In genomic region chr11:10858505-10859360, GRCh38 we compare ENCODE assay signal across 1 cellular context.
TF ChIP-seq lines count a peak whose summit lies in the region.

No MANE protein-coding gene starts in this region.

TF ChIP-seq in HepG2, 621 proteins besides CTCF, POLR2A, EP300 and RAD21 (continued from another document):
- no peak for TF ChIP-seq ARID3A (IDR thresholded peaks at IDR 0.05; ENCODE audit: low read depth, low read length)
- 0 out of 2 replicates have a peak, but pooled peaks have one; percentile 22 for TF ChIP-seq ZNF329 (CRISPR knock-in tag; IDR thresholded peaks at IDR 0.05; ENCODE audit: low read depth)
- TF ChIP-seq GATAD1 (CRISPR knock-in tag; IDR thresholded peaks at IDR 0.05): no peak
- peak; percentile 60; the same call in 1 of the 2 replicates for TF ChIP-seq ZNF451 (CRISPR knock-in tag; IDR thresholded peaks at IDR 0.05)
- no peak for TF ChIP-seq IKZF4 (CRISPR knock-in tag; IDR thresholded peaks at IDR 0.05; ENCODE audit: borderline replicate concordance, low read depth, not compliant biosample characterization)
- no peak for TF ChIP-seq SOX6 (IDR thresholded peaks at IDR 0.05)
- peak; percentile 46 for TF ChIP-seq SOX6 (CRISPR knock-in tag; IDR thresholded peaks at IDR 0.05)
- TF ChIP-seq ZNF224 (CRISPR knock-in tag; IDR thresholded peaks at IDR 0.05): 0 out of 2 replicates have a peak, but pooled peaks have one; percentile 17
- TF ChIP-seq FOXK1 (CRISPR knock-in tag; IDR thresholded peaks at IDR 0.05; ENCODE audit: borderline replicate concordance, low read depth): no peak
- peak; percentile 51 for TF ChIP-seq ZNF687 (CRISPR knock-in tag; IDR thresholded peaks at IDR 0.05)
- peak; percentile 76 for TF ChIP-seq KDM5B (CRISPR knock-in tag; IDR thresholded peaks at IDR 0.05; ENCODE audit: borderline replicate concordance)
- TF ChIP-seq MTF2 (CRISPR knock-in tag; IDR thresholded peaks at IDR 0.05; ENCODE audit: borderline replicate concordance): 0 out of 2 replicates have a peak, but pooled peaks have one; percentile 5
- TF ChIP-seq REL (CRISPR knock-in tag; conservative IDR thresholded peaks at IDR 0.05): 0 out of 2 replicates have a peak, but pooled peaks have one; percentile 19
- TF ChIP-seq MTA1 (CRISPR knock-in tag; IDR thresholded peaks at IDR 0.05; ENCODE audit: borderline replicate concordance): peak; percentile 53; the same call in 1 of the 2 replicates
- TF ChIP-seq MYPOP (CRISPR knock-in tag; IDR thresholded peaks at IDR 0.05): peak; percentile 39
- TF ChIP-seq ZNF563 (CRISPR knock-in tag; IDR thresholded peaks at IDR 0.05): peak; percentile 39; the same call in 1 of the 2 replicates
- TF ChIP-seq GFI1 (CRISPR knock-in tag; IDR thresholded peaks at IDR 0.05; ENCODE audit: borderline replicate concordance): 0 out of 2 replicates have a peak, but pooled peaks have one; percentile 54
- TF ChIP-seq ZBTB10 (CRISPR knock-in tag; IDR thresholded peaks at IDR 0.05; ENCODE audit: borderline replicate concordance): peak; percentile 62; the same call in 1 of the 2 replicates
- TF ChIP-seq ZNF777 (CRISPR knock-in tag; IDR thresholded peaks at IDR 0.05): peak; percentile 91
- 0 out of 2 replicates have a peak, but pooled peaks have one; percentile 45 for TF ChIP-seq ZNF546 (CRISPR knock-in tag; conservative IDR thresholded peaks at IDR 0.05)
- TF ChIP-seq ZNF761 (CRISPR knock-in tag; conservative IDR thresholded peaks at IDR 0.05): peak; percentile 71; the same call in 1 of the 2 replicates
- TF ChIP-seq ZNF225 (CRISPR knock-in tag; IDR thresholded peaks at IDR 0.05): peak; percentile 45; the same call in 1 of the 2 replicates
- TF ChIP-seq ZNF773 (CRISPR knock-in tag; IDR thresholded peaks at IDR 0.05; ENCODE audit: borderline replicate concordance): no peak
- no peak for TF ChIP-seq SYNCRIP (IDR thresholded peaks at IDR 0.05; ENCODE audit: insufficient read depth, low read depth, low read length)
- TF ChIP-seq BORCS8-MEF2B (CRISPR knock-in tag; IDR thresholded peaks at IDR 0.05): no peak; the same call in 1 of the 2 replicates
- 0 out of 2 replicates have a peak, but pooled peaks have one; percentile 76 for TF ChIP-seq ZNF512B (CRISPR knock-in tag; IDR thresholded peaks at IDR 0.05; ENCODE audit: borderline replicate concordance)
- no peak for TF ChIP-seq ZNF10 (CRISPR knock-in tag; IDR thresholded peaks at IDR 0.05; ENCODE audit: borderline replicate concordance, low read depth)
- TF ChIP-seq KAT8 (CRISPR knock-in tag; IDR thresholded peaks at IDR 0.05): no peak
- peak; percentile 54; the same call in 1 of the 2 replicates for TF ChIP-seq KMT2B (CRISPR knock-in tag; IDR thresholded peaks at IDR 0.05)
- TF ChIP-seq HDAC1 (CRISPR knock-in tag; IDR thresholded peaks at IDR 0.05): peak; percentile 51; the same call in 1 of the 2 replicates
- TF ChIP-seq HOXA3 (CRISPR knock-in tag; IDR thresholded peaks at IDR 0.05): no peak
- TF ChIP-seq TOE1 (CRISPR knock-in tag; IDR thresholded peaks at IDR 0.05): no peak
- peak; percentile 83; the same call in 1 of the 2 replicates for TF ChIP-seq NFKB2 (CRISPR knock-in tag; IDR thresholded peaks at IDR 0.05; ENCODE audit: borderline replicate concordance)
- no peak for TF ChIP-seq ZNF260 (CRISPR knock-in tag; IDR thresholded peaks at IDR 0.05; ENCODE audit: borderline replicate concordance, low read depth)
- 0 out of 2 replicates have a peak, but pooled peaks have one; percentile 35 for TF ChIP-seq ZSCAN30 (CRISPR knock-in tag; IDR thresholded peaks at IDR 0.05)
- 0 out of 2 replicates have a peak, but pooled peaks have one; percentile 17 for TF ChIP-seq SIN3B (IDR thresholded peaks at IDR 0.05; ENCODE audit: low read length)
- peak in 1 of 2 experiments; percentile 51; a peak in 1 of 4 replicates for TF ChIP-seq ATF4 (CRISPR knock-in tag; IDR thresholded peaks at IDR 0.05)
- TF ChIP-seq ZNF724P (CRISPR knock-in tag; IDR thresholded peaks at IDR 0.05; ENCODE audit: borderline replicate concordance): 0 out of 2 replicates have a peak, but pooled peaks have one; percentile 2
- TF ChIP-seq SALL2 (CRISPR knock-in tag; IDR thresholded peaks at IDR 0.05): peak; percentile 51; the same call in 1 of the 2 replicates
TF ChIP-seq in HepG2: peak in this region for 109.
